1 cellular context compared by ENCODE assay signal in genomic region chr5:76763136-76763535, GRCh38.
A peak's percentile ranks its signal among the peaks of the same experiment; 100 is the strongest.
TF ChIP-seq lines count a peak whose summit lies in the region.

No MANE protein-coding gene starts in this region.

TF ChIP-seq in K562, 482 proteins besides CTCF, POLR2A, EP300 and RAD21:
- TF ChIP-seq ZNF707 (CRISPR knock-in tag; conservative IDR thresholded peaks at IDR 0.05), result no peak
- no peak for TF ChIP-seq FOXJ2 (tag; IDR thresholded peaks at IDR 0.05)
- TF ChIP-seq IRF1 (CRISPR knock-in tag; IDR thresholded peaks at IDR 0.05; ENCODE audit: borderline replicate concordance), result no peak
- TF ChIP-seq GABPA (tag; conservative IDR thresholded peaks at IDR 0.05; ENCODE audit: low read depth), result peak; percentile 46
- TF ChIP-seq ZBTB2 (IDR thresholded peaks at IDR 0.05), result no peak
- TF ChIP-seq DIDO1 (tag; IDR thresholded peaks at IDR 0.05; ENCODE audit: low read depth), result no peak
- no peak for TF ChIP-seq PBX2 (CRISPR knock-in tag; IDR thresholded peaks at IDR 0.05; ENCODE audit: low read depth)
- no peak for TF ChIP-seq PBX2 (tag; conservative IDR thresholded peaks at IDR 0.05; ENCODE audit: low read depth)
